ENCODE assay signal across 8 cellular contexts in genomic region chr11:66222358-66223149, GRCh38.
DNase-seq lines count a peak whose midpoint lies in the region; ATAC-seq lines count a peak whose summit lies in the region.

No MANE protein-coding gene starts in this region.

- H3K9ac ChIP-seq in endocrine pancreas (ENCODE audit: control insufficient read depth, insufficient read depth, low read length): peak overlapping the region; percentile 27

- H3K4me3 ChIP-seq in endocrine pancreas (ENCODE audit: control insufficient read depth, insufficient read depth, low read length): no peak overlapping the region

- ATAC-seq in GM21528 (IDR thresholded peaks at IDR 0.05; ENCODE audit: low FRiP score, unreplicated experiment): peak; percentile 77

- no peaks in the 10 kb centered on the region for H3K9me3 ChIP-seq in endocrine pancreas (ENCODE audit: control insufficient read depth, low read length)

- no peaks in the 10 kb centered on the region for H3K4me1 ChIP-seq in endocrine pancreas (ENCODE audit: control insufficient read depth, insufficient read depth, low read length)

- peak; percentile 90 for DNase-seq in DMS153 (lab: John Stamatoyannopoulos, UW)
- DNase-seq in HuH-7 (ENCODE audit: low spot score): peak; percentile 100
- DNase-seq in NOMO-1 treated with dmso at 0.1 percent for 144 hours (lab: John Stamatoyannopoulos, UW; ENCODE audit: unreplicated experiment): peak; percentile 73
- DNase-seq in activated CD8-positive, alpha-beta memory T cell treated with anti-CD3 and anti-CD28 coated beads for 48 hours (ENCODE audit: low read depth in 2 of 3, low spot score in 2 of 3): peak; percentile 81 to 87 (median 84)
- DNase-seq in midbrain (lab: John Stamatoyannopoulos, UW): peak; percentile 86
- DNase-seq in stimulated activated CD8-positive, alpha-beta memory T cell treated with anti-CD3 and anti-CD28 coated beads, Interleukin-4, amount 100 ng/mL, for 24 hours (ENCODE audit: low read depth): peak; percentile 85

- H3K36me3 ChIP-seq in endocrine pancreas (ENCODE audit: control insufficient read depth, insufficient read depth, low read length): peaks cover 2% of the 10 kb centered on the region

- H3K27me3 ChIP-seq in endocrine pancreas (ENCODE audit: control insufficient read depth, insufficient read depth, low read length): no peaks in the 10 kb centered on the region
